Comparison of ENCODE assay signal across 8 cellular contexts in genomic region chr12:121190523-121191031, GRCh38. TPM values are rescaled to one million over a fixed set of nuclear protein-coding genes. Genes with fewer than 3 reads are reported as not detected.
DNase-seq lines count a peak whose midpoint lies in the region.

No MANE protein-coding gene starts in this region.

- no peaks in the 10 kb centered on the region for H3K9me3 Mint-ChIP-seq in activated naive CD4-positive, alpha-beta T cell treated with anti-CD3 and anti-CD28 coated beads, Interleukin-2, amount 10 ng/mL, durations not matched to agents 7 days and 5 days

- no peaks in the 10 kb centered on the region for H3K27me3 ChIP-seq in HUES48 (ENCODE audit: control insufficient read depth, insufficient read depth, low read length)

- no peaks in the 10 kb centered on the region for H3K4me1 ChIP-seq in HUES48 (ENCODE audit: control insufficient read depth, insufficient read depth, low read length)

- no peak overlapping the region for H3K4me3 ChIP-seq in HUES48 (ENCODE audit: low read depth, low read length)

- no peaks in the 10 kb centered on the region for H3K9me3 ChIP-seq in HUES48 (ENCODE audit: control insufficient read depth, insufficient read depth, low read length)

- H3K9ac ChIP-seq in HUES48 (ENCODE audit: low read depth, low read length) = no peak overlapping the region

- H3K4me1 Mint-ChIP-seq in activated naive CD4-positive, alpha-beta T cell treated with anti-CD3 and anti-CD28 coated beads, Interleukin-2, amount 10 ng/mL, durations not matched to agents 7 days and 5 days = peaks cover 7% of the 10 kb centered on the region

- CTCF ChIA-PET in activated naive CD4-positive, alpha-beta T cell treated with anti-CD3 and anti-CD28 coated beads, Interleukin-2, amount 10 ng/mL, durations not matched to agents 7 days and 5 days (lab: Charles Lee) = no interaction called here

- H3K27me3 Mint-ChIP-seq in activated naive CD4-positive, alpha-beta T cell treated with anti-CD3 and anti-CD28 coated beads, Interleukin-2, amount 10 ng/mL, durations not matched to agents 7 days and 5 days = no peaks in the 10 kb centered on the region

- peak; percentile 90 for DNase-seq in ACHN
- peak; percentile 91 for DNase-seq in astrocyte of the hippocampus (ENCODE audit: low read depth, low spot score)
- DNase-seq in kidney tubule cell (ENCODE audit: low spot score) = peak; percentile 98
- no peak for DNase-seq in activated naive CD4-positive, alpha-beta T cell treated with anti-CD3 and anti-CD28 coated beads, Interleukin-2, amount 10 ng/mL, durations not matched to agents 7 days and 5 days
- no peak for DNase-seq in stimulated activated naive CD4-positive, alpha-beta T cell (lab: John Stamatoyannopoulos, UW)
- DNase-seq in activated naive CD4-positive, alpha-beta T cell (lab: John Stamatoyannopoulos, UW) = no peak
- DNase-seq in mesenteric fat pad (ENCODE audit: low spot score) = no peak

- H3K27ac ChIP-seq in HUES48 (ENCODE audit: low read depth, low read length) = peak overlapping the region; percentile 9

- H3K4me3 Mint-ChIP-seq in activated naive CD4-positive, alpha-beta T cell treated with anti-CD3 and anti-CD28 coated beads, Interleukin-2, amount 10 ng/mL, durations not matched to agents 7 days and 5 days = no peak overlapping the region

- no peak overlapping the region for H3K27ac Mint-ChIP-seq in activated naive CD4-positive, alpha-beta T cell treated with anti-CD3 and anti-CD28 coated beads, Interleukin-2, amount 10 ng/mL, durations not matched to agents 7 days and 5 days

- in situ Hi-C loops in ACHN (cut with HindIII; ENCODE audit: low pct_ligation_motif_present, low pct_unique_long_range_greater_than_20kb, low sequenced_read_pairs) = loop anchor here (10.0 kb wide), 1 partner anchor 46 kb away; no protein-coding TSS in a partner anchor

- H3K36me3 ChIP-seq in HUES48 (ENCODE audit: control insufficient read depth, insufficient read depth, low read length) = no peaks in the 10 kb centered on the region

- H3K36me3 Mint-ChIP-seq in activated naive CD4-positive, alpha-beta T cell treated with anti-CD3 and anti-CD28 coated beads, Interleukin-2, amount 10 ng/mL, durations not matched to agents 7 days and 5 days = peaks cover 18% of the 10 kb centered on the region

RNA-seq across cellular contexts. Expression of gene P2RX4, which starts 19.4 kb away (rescaled TPM):
- total RNA-seq in mesenteric fat pad = 40.8 TPM

RNA-seq across cellular contexts. Expression of gene P2RX7, which starts 57.9 kb away (rescaled TPM):
- total RNA-seq in mesenteric fat pad = 4.7 TPM

Comparison
In these comparisons a context has a peak if more than half of its experiments do, and no peak if none do; other contexts are left out.
1. DNase-seq: peak in ACHN (single experiment), astrocyte of the hippocampus (single experiment) and kidney tubule cell (single experiment); none in activated naive CD4-positive, alpha-beta T cell treated with anti-CD3 and anti-CD28 coated beads, Interleukin-2, amount 10 ng/mL, durations not matched to agents 7 days and 5 days (single experiment), stimulated activated naive CD4-positive, alpha-beta T cell (0 of 6), activated naive CD4-positive, alpha-beta T cell (0 of 4) and mesenteric fat pad (single experiment).